In the genomic region with DNA sequence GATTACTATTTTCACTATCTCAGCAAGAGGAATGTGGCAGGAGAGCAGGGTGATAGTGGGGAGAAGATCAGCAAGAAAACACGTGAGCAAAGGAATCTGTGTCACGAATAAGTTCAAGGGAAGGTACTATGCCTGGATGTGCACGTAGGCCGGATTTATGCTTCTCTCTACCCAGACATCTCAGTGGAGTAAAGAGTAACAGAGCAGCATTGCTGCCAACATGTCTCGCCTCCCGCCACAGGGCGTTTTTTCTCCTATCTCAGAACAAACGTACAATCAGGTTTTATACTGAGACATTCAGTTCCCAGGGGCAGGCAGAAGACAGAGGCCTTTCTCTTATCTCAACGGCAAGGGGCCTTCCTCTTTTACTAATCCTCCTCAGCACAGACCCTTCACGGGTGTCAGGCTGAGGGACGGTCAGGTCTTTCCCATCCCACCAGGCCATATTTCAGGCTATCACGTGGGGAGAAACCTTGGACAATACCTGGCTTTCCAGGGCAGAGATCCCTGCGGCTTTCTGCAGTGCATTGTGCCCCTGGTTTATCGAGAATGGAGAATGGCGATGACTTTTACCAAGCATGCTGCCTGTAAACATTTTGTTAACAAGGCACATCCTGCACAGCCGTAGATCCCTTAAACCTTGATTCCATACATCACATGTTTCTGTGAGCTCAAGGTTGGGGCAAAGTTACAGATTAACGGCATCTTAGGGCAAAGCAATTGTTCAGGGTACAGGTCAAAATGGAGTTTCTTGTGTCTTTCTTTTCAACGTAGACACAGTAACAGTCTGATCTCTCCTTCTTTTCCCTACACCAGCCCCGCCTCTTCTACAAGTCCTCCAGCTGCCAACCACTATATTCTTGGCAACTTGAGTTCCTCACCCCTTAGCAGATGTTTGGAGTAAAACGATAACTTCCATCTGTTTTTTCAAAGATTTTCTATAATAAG, we compare ENCODE assay signal across 1 cellular context. TPM values are rescaled to one million over a fixed set of nuclear protein-coding genes. Genes with fewer than 3 reads are reported as not detected.
"Had no signal": no experiment of that assay in that cellular context is flagged by ENCODE, and none has a peak within 500 bp of the region (broad histone marks: within the 10 kb centered on the region; RNA-seq: fewer than 3 reads in every experiment).

No MANE protein-coding gene starts in this region.

RNA-seq across cellular contexts. Expression of a gene that starts 3.4 kb away (rescaled TPM):
- total RNA-seq: T-helper 1 cell treated with Interleukin-12 subunit alpha and Interleukin-12 subunit beta and Interleukin-4 antibody, amounts not matched to agents 30 ng/mL and 1 ng/mL, for 36 hours had no signal
